In the genomic region with DNA sequence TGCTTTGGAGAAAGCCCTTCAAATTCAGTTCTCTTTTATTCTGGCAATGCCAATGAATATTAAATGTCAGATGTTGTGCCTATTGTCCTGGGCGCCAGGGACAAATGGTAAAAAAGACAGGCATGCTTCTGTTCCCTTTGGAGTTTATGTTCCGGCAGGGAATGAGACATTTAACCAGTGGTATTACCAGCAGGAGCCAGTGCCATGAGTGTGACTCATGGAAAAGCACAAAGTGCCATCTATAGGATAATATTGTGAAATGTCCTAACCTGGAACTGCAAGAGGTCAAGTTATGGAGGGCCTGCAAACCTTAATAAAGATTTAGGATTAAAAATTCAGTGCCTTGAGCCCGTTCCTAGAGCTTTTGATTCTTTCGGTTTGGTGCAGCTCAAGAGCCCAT, we compare ENCODE assay signal across 17 cellular contexts. TPM values are rescaled to one million over a fixed set of nuclear protein-coding genes. Genes with fewer than 3 reads are reported as not detected.
DNase-seq lines count a peak whose midpoint lies in the region; ATAC-seq and TF ChIP-seq lines count a peak whose summit lies in the region.
"Had no signal": no experiment of that assay in that cellular context is flagged by ENCODE, and none has a peak within 500 bp of the region (broad histone marks: within the 10 kb centered on the region; RNA-seq: fewer than 3 reads in every experiment).

No MANE protein-coding gene starts in this region.

- intact Hi-C loops in HCT116 (cut with micrococcal nuclease) = no loop called here
- intact Hi-C loops in PC-3 (cut with micrococcal nuclease) = no loop called here
- intact Hi-C loops in naive thymus-derived CD4-positive, alpha-beta T cell (cut with micrococcal nuclease) = no loop called here

- no peak for DNase-seq in HCT116 (ENCODE audit: low read depth, low spot score)
- peak; percentile 63 for DNase-seq in PC-3
- peak; percentile 59 for DNase-seq in epithelial cell of esophagus (ENCODE audit: low read depth)
- no peak for DNase-seq in activated effector memory CD4-positive, alpha-beta T cell treated with Interleukin-2 at 50 U/mL for 16 hours
- no peak for DNase-seq in SKM-1 treated with dmso at 0.1 percent for 144 hours (lab: John Stamatoyannopoulos, UW; ENCODE audit: unreplicated experiment)
- no peak for DNase-seq in naive thymus-derived CD4-positive, alpha-beta T cell
- DNase-seq in DMS79 treated with DMSO at 0.1 percent for 48 hours (lab: John Stamatoyannopoulos, UW) = no peak
- DNase-seq: colonic mucosa, gastrocnemius medialis, GF-D8, NCI-H524, WERI-Rb-1 had no signal

- H3K4me3 ChIP-seq in HCT116 (replicated peaks in 1 of 2; ENCODE audit: low read depth in 1 of 2, low read length in 2 of 2) = no peak overlapping the region
- H3K4me3 ChIP-seq in PC-3 (ENCODE audit: low read length) = no peak overlapping the region
- H3K4me3 ChIP-seq in epithelial cell of esophagus (ENCODE audit: low read length) = no peak overlapping the region
- H3K4me3 ChIP-seq in mesodermal cell (ENCODE audit: extremely low read depth, insufficient read depth, low read length, poor library complexity, severe bottlenecking) = no peak overlapping the region
- no peak overlapping the region for H3K4me3 ChIP-seq in naive thymus-derived CD4-positive, alpha-beta T cell (ENCODE audit: low read length)
- H3K4me3 ChIP-seq: colonic mucosa, gastrocnemius medialis, SJCRH30, thoracic aorta had no signal

- no peak overlapping the region for H3K4me3 Mint-ChIP-seq in naive thymus-derived CD4-positive, alpha-beta T cell
- H3K4me3 Mint-ChIP-seq: CD14-positive monocyte, neural crest cell had no signal

- H4K20me1 ChIP-seq in HCT116 (ENCODE audit: insufficient read depth) = no peaks in the 10 kb centered on the region
- no peaks in the 10 kb centered on the region for H4K20me1 ChIP-seq in PC-3 (ENCODE audit: low read length)

- no peak for TF ChIP-seq POLR2A in HCT116 (IDR thresholded peaks at IDR 0.05; ENCODE audit: borderline replicate concordance, extremely low read depth, insufficient read depth, insufficient read length)

- no peaks in the 10 kb centered on the region for H3K4me1 ChIP-seq in HCT116 (ENCODE audit: control insufficient read depth in 1 of 2, insufficient read depth in 2 of 2, low read length in 2 of 2)
- no peaks in the 10 kb centered on the region; the same call in 1 of the 2 replicates for H3K4me1 ChIP-seq in PC-3 (ENCODE audit: insufficient read depth, low read length)
- peaks cover 17% of the 10 kb centered on the region for H3K4me1 ChIP-seq in mesodermal cell (ENCODE audit: control insufficient read depth, insufficient read depth, low read length, poor library complexity, severe bottlenecking)
- no peaks in the 10 kb centered on the region for H3K4me1 ChIP-seq in naive thymus-derived CD4-positive, alpha-beta T cell (ENCODE audit: control insufficient read depth in 2 of 2, insufficient read depth in 2 of 2, low read length in 2 of 2)
- H3K4me1 ChIP-seq: colonic mucosa, SJCRH30 had no signal

- H3K27ac ChIP-seq in HCT116 (ENCODE audit: low read depth, low read length) (no peak overlapping the region), PC-3 (ENCODE audit: low read length) (no peak overlapping the region), mesodermal cell (ENCODE audit: low read depth, low read length, severe bottlenecking) (peak overlapping the region; percentile 85)
- no peak overlapping the region for H3K27ac ChIP-seq in naive thymus-derived CD4-positive, alpha-beta T cell (ENCODE audit: low read depth, low read length)
- H3K27ac ChIP-seq: colonic mucosa, gastrocnemius medialis, SJCRH30, thoracic aorta, WERI-Rb-1 had no signal

- no peaks in the 10 kb centered on the region for H3F3A ChIP-seq in PC-3 (ENCODE audit: low read length, unreplicated experiment)

- ATAC-seq in HCT116 (no peak), PC-3 (peak; percentile 73)
- ATAC-seq in naive thymus-derived CD4-positive, alpha-beta T cell = no peak
- ATAC-seq: gastrocnemius medialis had no signal

- RAD21 ChIA-PET in HCT116 (lab: Charles Lee; ENCODE audit: low non-redundant PET in 1 of 2, low total read pairs in 2 of 2, uncharacterized antibody in 2 of 2, unreplicated experiment in 2 of 2) = no interaction called here

- H3K9me3 ChIP-seq in HCT116 (ENCODE audit: control insufficient read depth in 1 of 2, insufficient read depth in 1 of 2, low read depth in 1 of 2, low read length in 2 of 2) = no peaks in the 10 kb centered on the region
- H3K9me3 ChIP-seq in PC-3 (ENCODE audit: low read length) = no peaks in the 10 kb centered on the region
- peaks cover 6% of the 10 kb centered on the region for H3K9me3 ChIP-seq in mesodermal cell (ENCODE audit: control insufficient read depth, low read length)
- no peaks in the 10 kb centered on the region for H3K9me3 ChIP-seq in naive thymus-derived CD4-positive, alpha-beta T cell (ENCODE audit: control insufficient read depth in 2 of 3, low read length in 3 of 3)
- H3K9me3 ChIP-seq: colonic mucosa, gastrocnemius medialis, SJCRH30, thoracic aorta had no signal

- 0 out of 2 replicates have a peak, but pooled peaks have one; percentile 7 for TF ChIP-seq RAD21 in HCT116 (IDR thresholded peaks at IDR 0.05; ENCODE audit: low read depth)

- TF ChIP-seq CTCF in HCT116 (IDR thresholded peaks at IDR 0.05 in 2 of 3, conservative IDR thresholded peaks at IDR 0.05 in 1 of 3; ENCODE audit: borderline replicate concordance in 1 of 3, insufficient read depth in 1 of 3, low read depth in 2 of 3, low read length in 2 of 3) = no peak
- TF ChIP-seq CTCF in PC-3 (conservative IDR thresholded peaks at IDR 0.05; ENCODE audit: low read depth, low read length) = peak; percentile 42; the same call in 1 of the 2 replicates
- TF ChIP-seq CTCF in epithelial cell of esophagus (IDR thresholded peaks at IDR 0.05; ENCODE audit: insufficient read depth, low read depth, low read length, missing control alignments) = no peak

- H3K27ac Mint-ChIP-seq in naive thymus-derived CD4-positive, alpha-beta T cell = no peak overlapping the region
- H3K27ac Mint-ChIP-seq: CD14-positive monocyte had no signal

- no peaks in the 10 kb centered on the region for H3K9me3 Mint-ChIP-seq in naive thymus-derived CD4-positive, alpha-beta T cell
- H3K9me3 Mint-ChIP-seq: CD14-positive monocyte, neural crest cell had no signal

- BruUV-seq in HCT116 (replicated peaks; lab: Mats Ljungman, UMichigan) (no TSS peak), PC-3 (replicated peaks; lab: Mats Ljungman, UMichigan) (no TSS peak)

- CTCF ChIA-PET in HCT116 (lab: Charles Lee) = no interaction called here
- CTCF ChIA-PET in PC-3 (lab: Charles Lee) = interaction anchor here (0.7 kb wide), 1 partner anchor 132 kb away, joined by 3 read pairs; no protein-coding TSS in a partner anchor
- CTCF ChIA-PET in naive thymus-derived CD4-positive, alpha-beta T cell (lab: Charles Lee) = no interaction called here

- H3K27me3 ChIP-seq in HCT116 (ENCODE audit: insufficient read depth, low read length) (no peaks in the 10 kb centered on the region), PC-3 (ENCODE audit: low read length) (no peaks in the 10 kb centered on the region)
- no peaks in the 10 kb centered on the region for H3K27me3 ChIP-seq in naive thymus-derived CD4-positive, alpha-beta T cell (ENCODE audit: control insufficient read depth in 2 of 2, insufficient read depth in 2 of 2, low read length in 2 of 2)
- H3K27me3 ChIP-seq: colonic mucosa, gastrocnemius medialis, SJCRH30 had no signal

- peaks cover 0 to 5% (median 4%) of the 10 kb centered on the region in 5 donors for H3K36me3 Mint-ChIP-seq in naive thymus-derived CD4-positive, alpha-beta T cell
- H3K36me3 Mint-ChIP-seq: CD14-positive monocyte had no signal

- H3K27me3 Mint-ChIP-seq in naive thymus-derived CD4-positive, alpha-beta T cell = peaks cover 5 to 16% (median 5%) of the 10 kb centered on the region in 5 donors

- no peaks in the 10 kb centered on the region for H3K4me1 Mint-ChIP-seq in naive thymus-derived CD4-positive, alpha-beta T cell
- H3K4me1 Mint-ChIP-seq: CD14-positive monocyte had no signal

- H3K36me3 ChIP-seq in HCT116 (ENCODE audit: control insufficient read depth in 1 of 2, insufficient read depth in 2 of 2, low read length in 2 of 2) (no peaks in the 10 kb centered on the region), PC-3 (ENCODE audit: low read depth, low read length) (no peaks in the 10 kb centered on the region), mesodermal cell (ENCODE audit: control insufficient read depth, insufficient read depth, low read length) (no peaks in the 10 kb centered on the region)
- no peaks in the 10 kb centered on the region for H3K36me3 ChIP-seq in naive thymus-derived CD4-positive, alpha-beta T cell (ENCODE audit: control insufficient read depth in 2 of 3, insufficient read depth in 3 of 3, low read length in 3 of 3)
- H3K36me3 ChIP-seq: colonic mucosa, gastrocnemius medialis, SJCRH30, thoracic aorta, WERI-Rb-1 had no signal

- H3K9ac ChIP-seq in HCT116 (ENCODE audit: low read length) (no peak overlapping the region), PC-3 (ENCODE audit: low read length) (no peak overlapping the region)

- H3K9me2 ChIP-seq in HCT116 (ENCODE audit: insufficient read depth) = no peaks in the 10 kb centered on the region
- no peaks in the 10 kb centered on the region for H3K9me2 ChIP-seq in PC-3 (replicated peaks; ENCODE audit: low read length)

- no peak overlapping the region for H3K4me2 ChIP-seq in HCT116 (ENCODE audit: low read length)
- no peak overlapping the region for H3K4me2 ChIP-seq in PC-3 (ENCODE audit: low read length)

- H3K79me2 ChIP-seq in HCT116 (ENCODE audit: insufficient read depth, low read length) (no peaks in the 10 kb centered on the region), PC-3 (ENCODE audit: low read length) (no peaks in the 10 kb centered on the region)

- WGBS in mesodermal cell (ENCODE audit: insufficient coverage in 2 of 2), 2 experiments = 35 to 41% methylated on average over 2 to 4 of the region's 4 CpGs

- H2AFZ ChIP-seq in HCT116 (ENCODE audit: low read depth, low read length, poor library complexity, severe bottlenecking) (no peak overlapping the region), PC-3 (ENCODE audit: low read length) (no peak overlapping the region)

- POLR2A ChIA-PET in HCT116 (lab: Charles Lee) = interaction anchor here (0.6 kb wide), 1 partner anchor 10 kb away, joined by 3 read pairs; no protein-coding TSS in a partner anchor
- POLR2A ChIA-PET in PC-3 (lab: Charles Lee; ENCODE audit: unreplicated experiment) = no interaction called here
- POLR2A ChIA-PET in naive thymus-derived CD4-positive, alpha-beta T cell (lab: Charles Lee) = no interaction called here

TF ChIP-seq in HCT116, 20 proteins besides CTCF, POLR2A, EP300 and RAD21 (continues in another document):
- TF ChIP-seq TCF7L2 (IDR thresholded peaks at IDR 0.05; ENCODE audit: borderline replicate concordance, extremely low read depth, insufficient read depth, insufficient read length) = no peak

RNA-seq across cellular contexts. Expression of gene REXO2, which starts 39.5 kb away (rescaled TPM):
- total RNA-seq in HCT116 (2021; ENCODE audit: unreplicated experiment) = 72.5 TPM
- polyA plus RNA-seq in HCT116 (2012) = 55.1 and 56.2 TPM in 2 replicates
- 145 and 181 TPM in 2 replicates for total RNA-seq in PC-3 (2014; rRNA removed)
- 152 TPM for polyA plus RNA-seq in mesodermal cell (2013, experiment 1 of 2)
- polyA plus RNA-seq in mesodermal cell (2013, experiment 2 of 2) = 175 TPM
- total RNA-seq in naive thymus-derived CD4-positive, alpha-beta T cell = 100 to 1,000 TPM in 1 of 5 experiments, 10 to 100 TPM in 4; 33.8 to 105 (median 56.0) TPM
- 10 to 100 TPM; 54.2 to 64.0 TPM for polyA plus RNA-seq in naive thymus-derived CD4-positive, alpha-beta T cell

Comparison
In these comparisons a context has a peak if more than half of its experiments do, and no peak if none do; other contexts are left out.
1. DNase-seq: peak in PC-3 (single experiment) and epithelial cell of esophagus (single experiment); none in HCT116 (single experiment), activated effector memory CD4-positive, alpha-beta T cell treated with Interleukin-2 at 50 U/mL for 16 hours (single experiment), SKM-1 treated with dmso at 0.1 percent for 144 hours (single experiment), naive thymus-derived CD4-positive, alpha-beta T cell (0 of 9) and DMS79 treated with DMSO at 0.1 percent for 48 hours (single experiment).